ENCODE assay signal across 16 cellular contexts in genomic region chr1:222420621-222421020, GRCh38.
DNase-seq lines count a peak whose midpoint lies in the region; ATAC-seq and TF ChIP-seq lines count a peak whose summit lies in the region.
"Had no signal": no experiment of that assay in that cellular context is flagged by ENCODE, and none has a peak within 500 bp of the region (broad histone marks: within the 10 kb centered on the region; RNA-seq: fewer than 3 reads in every experiment).

No MANE protein-coding gene starts in this region.

- H3K36me3 ChIP-seq in mucosa of descending colon (ENCODE audit: low read depth), result no peaks in the 10 kb centered on the region
- H3K36me3 ChIP-seq: vagina, WERI-Rb-1 had no signal

- no peak overlapping the region for H3K4me3 ChIP-seq in mucosa of descending colon
- H3K4me3 ChIP-seq: vagina had no signal

- H3K27ac Mint-ChIP-seq in IgD-negative memory B cell, result peak overlapping the region in 2 of 3 donors; percentile 7 to 86
- peak overlapping the region; percentile 41 for H3K27ac Mint-ChIP-seq in activated CD8-positive, alpha-beta T cell treated with anti-CD3 and anti-CD28 coated beads for 36 hours

- TF ChIP-seq CTCF in activated CD8-positive, alpha-beta T cell treated with anti-CD3 and anti-CD28 coated beads for 36 hours (IDR thresholded peaks at IDR 0.05), result no peak
- TF ChIP-seq CTCF in mucosa of descending colon (IDR thresholded peaks at IDR 0.05), result no peak

- ATAC-seq in activated CD8-positive, alpha-beta T cell treated with anti-CD3 and anti-CD28 coated beads for 36 hours, result peak; percentile 22
- ATAC-seq in mucosa of descending colon (peak; percentile 62), HG02938 (IDR thresholded peaks at IDR 0.05; ENCODE audit: unreplicated experiment) (no peak)

- peak; percentile 47 for DNase-seq in activated gamma-delta T cell treated with Interleukin-2 at 50 U/mL for 16 hours
- DNase-seq in activated gamma-delta T cell (lab: John Stamatoyannopoulos, UW), result no peak
- no peak for DNase-seq in activated CD8-positive, alpha-beta T cell treated with anti-CD3 and anti-CD28 coated beads for 36 hours
- DNase-seq in mucosa of descending colon, result no peak
- no peak for DNase-seq in HuH-7 (ENCODE audit: low spot score)
- no peak for DNase-seq in AML-193 (lab: John Stamatoyannopoulos, UW)
- DNase-seq: Caco-2; NCI-H226; NK-92 treated with Interleukin-12 subunit alpha and Interleukin-12 subunit beta, amount 100 ng/mL, for 24 hours; retina; stimulated activated CD4-positive, alpha-beta T cell treated with anti-CD3 and anti-CD28 coated beads, Interleukin-15, amount 100 ng/mL, for 24 hours; SW 1271; WERI-Rb-1 had no signal

- CTCF ChIA-PET in activated CD8-positive, alpha-beta T cell treated with anti-CD3 and anti-CD28 coated beads for 36 hours (lab: Charles Lee), result interaction anchor here (1.8 to 2.5 kb wide), 2 partner anchors 10 to 35 kb away, joined by 6 to 8 read pairs; no protein-coding TSS in a partner anchor

- peaks cover 17 to 32% (median 27%) of the 10 kb centered on the region in 3 donors for H3K4me1 Mint-ChIP-seq in IgD-negative memory B cell
- peaks cover 56% of the 10 kb centered on the region for H3K4me1 Mint-ChIP-seq in activated CD8-positive, alpha-beta T cell treated with anti-CD3 and anti-CD28 coated beads for 36 hours (ENCODE audit: low read depth)

- H3K27me3 Mint-ChIP-seq in IgD-negative memory B cell, result peaks cover 9% of the 10 kb centered on the region
- H3K27me3 Mint-ChIP-seq in activated CD8-positive, alpha-beta T cell treated with anti-CD3 and anti-CD28 coated beads for 36 hours, result no peaks in the 10 kb centered on the region

- no peaks in the 10 kb centered on the region for H3K9me3 ChIP-seq in mucosa of descending colon
- H3K9me3 ChIP-seq: Caco-2, vagina had no signal

- H3K9me3 Mint-ChIP-seq in IgD-negative memory B cell, result peaks cover 2 to 10% (median 6%) of the 10 kb centered on the region in 3 donors
- peaks cover 10% of the 10 kb centered on the region for H3K9me3 Mint-ChIP-seq in activated CD8-positive, alpha-beta T cell treated with anti-CD3 and anti-CD28 coated beads for 36 hours

- intact Hi-C loops in activated CD8-positive, alpha-beta T cell treated with anti-CD3 and anti-CD28 coated beads for 36 hours (cut with micrococcal nuclease), result no loop called here
- intact Hi-C loops in mucosa of descending colon (cut with DNase I, micrococcal nuclease), result no loop called here

- H3K36me3 Mint-ChIP-seq in IgD-negative memory B cell, result peaks cover 5% of the 10 kb centered on the region
- H3K36me3 Mint-ChIP-seq in activated CD8-positive, alpha-beta T cell treated with anti-CD3 and anti-CD28 coated beads for 36 hours (ENCODE audit: low read depth), result no peaks in the 10 kb centered on the region

- no peaks in the 10 kb centered on the region for H3K4me1 ChIP-seq in mucosa of descending colon (ENCODE audit: low read depth)
- H3K4me1 ChIP-seq: Caco-2, vagina had no signal

- H3K4me3 Mint-ChIP-seq in IgD-negative memory B cell, result peak overlapping the region; percentile 13 to 81 (median 55)
- no peak overlapping the region for H3K4me3 Mint-ChIP-seq in activated CD8-positive, alpha-beta T cell treated with anti-CD3 and anti-CD28 coated beads for 36 hours

- POLR2A ChIA-PET in activated CD8-positive, alpha-beta T cell treated with anti-CD3 and anti-CD28 coated beads for 36 hours (lab: Charles Lee), result no interaction called here
